In genomic region chr1:146938927-146939786, GRCh38 we compare ENCODE assay signal across 8 cellular contexts. TPM values are rescaled to one million over a fixed set of nuclear protein-coding genes. Genes with fewer than 3 reads are reported as not detected.
DNase-seq lines count a peak whose midpoint lies in the region; ATAC-seq and TF ChIP-seq lines count a peak whose summit lies in the region.
"Not testable (repeated sequence)": the region's sequence is repeated elsewhere in the genome, so short reads cannot be mapped to it uniquely, and the experiment has no call there.

No MANE protein-coding gene starts in this region.

- not testable (repeated sequence) for TF ChIP-seq CTCF in foreskin keratinocyte (conservative IDR thresholded peaks at IDR 0.05)

- peak overlapping the region; percentile 93 for H3K4me3 ChIP-seq in SJCRH30

- DNase-seq in DMS153 (lab: John Stamatoyannopoulos, UW) (peak; percentile 4), HK-2 (ENCODE audit: unreplicated experiment) (peak; percentile 25), SJCRH30 (peak; percentile 5 to 6), foreskin keratinocyte (peak; percentile 12 to 50), myocyte (ENCODE audit: low read depth) (peak; percentile 32)
- peak; percentile 40 for DNase-seq in activated naive CD4-positive, alpha-beta T cell treated with anti-CD3 and anti-CD28 coated beads, Interleukin-2, amount 50 U/mL, for 16 hours
- DNase-seq in stimulated activated naive CD8-positive, alpha-beta T cell treated with anti-CD3 and anti-CD28 coated beads, Interleukin-15, amount 100 ng/mL, for 72 hours, result peak; percentile 33 to 43

- H3K27ac ChIP-seq in SJCRH30, foreskin keratinocyte: not testable (repeated sequence)

- H3K4me3 Mint-ChIP-seq in stimulated activated naive CD8-positive, alpha-beta T cell treated with anti-CD3 and anti-CD28 coated beads, Interleukin-15, amount 100 ng/mL, for 72 hours, result peak overlapping the region; percentile 89 to 94

- not testable (repeated sequence) for H3K27me3 ChIP-seq in SJCRH30, foreskin keratinocyte

- H3K9me3 Mint-ChIP-seq in stimulated activated naive CD8-positive, alpha-beta T cell treated with anti-CD3 and anti-CD28 coated beads, Interleukin-15, amount 100 ng/mL, for 72 hours, result not testable (repeated sequence)

- not testable (repeated sequence) for H3K27me3 Mint-ChIP-seq in stimulated activated naive CD8-positive, alpha-beta T cell treated with anti-CD3 and anti-CD28 coated beads, Interleukin-15, amount 100 ng/mL, for 72 hours

- H3K4me1 Mint-ChIP-seq in stimulated activated naive CD8-positive, alpha-beta T cell treated with anti-CD3 and anti-CD28 coated beads, Interleukin-15, amount 100 ng/mL, for 72 hours, result not testable (repeated sequence)

- not testable (repeated sequence) for H3K9me3 ChIP-seq in SJCRH30 (replicated peaks)

- H3K4me1 ChIP-seq in SJCRH30, foreskin keratinocyte: not testable (repeated sequence)

- ATAC-seq in GM21717 (IDR thresholded peaks at IDR 0.05; ENCODE audit: unreplicated experiment) (peak; percentile 18), foreskin keratinocyte (peak; percentile 78)
- ATAC-seq in stimulated activated naive CD8-positive, alpha-beta T cell treated with anti-CD3 and anti-CD28 coated beads, Interleukin-15, amount 100 ng/mL, for 72 hours, result peak; percentile 53

- peak overlapping the region in 1 of 2 donors; percentile 89 for H3K27ac Mint-ChIP-seq in stimulated activated naive CD8-positive, alpha-beta T cell treated with anti-CD3 and anti-CD28 coated beads, Interleukin-15, amount 100 ng/mL, for 72 hours

- H3K36me3 ChIP-seq in SJCRH30, result not testable (repeated sequence)

RNA-seq across cellular contexts. Expression of gene NBPF12, which starts 1.0 kb away (rescaled TPM):
- total RNA-seq in SJCRH30 (2014; rRNA removed; shearing (Covaris generic)), result 4.3 TPM in 2 replicates
- total RNA-seq in foreskin keratinocyte (4.9 and 5.1 TPM in 2 replicates), myocyte (5.1 and 7.0 TPM in 2 replicates)
- polyA plus RNA-seq in foreskin keratinocyte, result 1.5 and 1.6 TPM in 2 replicates
- polyA plus RNA-seq in myocyte (2012), result 6.8 TPM

Comparison
In these comparisons a context has a peak if more than half of its experiments do, and no peak if none do; other contexts are left out.
1. ATAC-seq: peak in every context shown above with its lines; median percentile 78 in foreskin keratinocyte; 53 in stimulated activated naive CD8-positive, alpha-beta T cell treated with anti-CD3 and anti-CD28 coated beads, Interleukin-15, amount 100 ng/mL, for 72 hours; 18 in GM21717.